ENCODE assay signal across 8 cellular contexts in the genomic region with DNA sequence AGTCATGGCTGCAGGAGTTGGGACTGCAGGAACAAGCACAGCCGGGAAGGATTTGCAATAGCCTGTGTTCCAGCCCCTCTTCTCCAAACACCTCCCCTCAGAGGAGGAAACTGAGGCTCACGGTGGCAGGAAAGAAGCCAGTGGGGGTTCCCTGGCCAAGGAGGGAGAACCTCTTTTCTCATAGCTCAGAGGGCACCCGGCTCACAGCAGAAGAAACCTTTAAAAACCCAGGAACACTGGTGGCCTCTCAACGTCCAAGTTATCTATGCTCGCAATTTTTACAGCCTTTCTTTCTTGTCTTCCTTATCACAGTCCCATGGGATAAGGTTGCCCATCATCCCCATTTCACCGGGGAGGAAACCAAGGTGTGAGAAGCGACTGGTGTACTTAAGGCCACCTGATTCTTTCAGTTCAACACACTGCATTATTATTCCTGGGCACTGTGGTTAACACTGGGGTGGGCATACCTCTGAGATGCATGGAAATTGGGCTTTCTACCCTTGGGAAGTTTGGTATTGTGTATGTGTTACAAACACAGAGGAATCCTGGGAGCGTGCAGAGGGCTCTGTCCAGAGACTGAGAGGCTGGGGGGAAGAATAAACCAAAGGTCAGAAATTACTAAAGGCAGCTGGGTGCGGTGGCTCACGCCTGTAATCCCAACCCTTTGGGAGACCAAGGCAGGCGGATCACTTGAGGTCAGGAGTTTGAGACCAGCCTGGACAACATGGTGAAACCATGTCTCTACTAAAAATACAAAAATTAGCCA. TPM values are rescaled to one million over a fixed set of nuclear protein-coding genes. Genes with fewer than 3 reads are reported as not detected.
DNase-seq lines count a peak whose midpoint lies in the region; ATAC-seq and TF ChIP-seq lines count a peak whose summit lies in the region.

No MANE protein-coding gene starts in this region.

- H3K9me3 ChIP-seq in T-helper 17 cell (ENCODE audit: control insufficient read depth, low read length, poor library complexity, severe bottlenecking) (no peaks in the 10 kb centered on the region), psoas muscle (no peaks in the 10 kb centered on the region)

- intact Hi-C loops in psoas muscle (cut with DNase I): loop anchor here (1.0 kb wide), 1 partner anchor 18 kb away; no protein-coding TSS in a partner anchor

- H3K27ac ChIP-seq in psoas muscle: peak overlapping the region; percentile 83

- no peak for DNase-seq in GM06990 (ENCODE audit: extremely low read depth, insufficient read length)
- DNase-seq in T-helper 17 cell: no peak
- DNase-seq in foreskin fibroblast: no peak
- no peak for DNase-seq in psoas muscle
- no peak for DNase-seq in UCSD-AML1 (lab: John Stamatoyannopoulos, UW; ENCODE audit: unreplicated experiment)
- no peak for DNase-seq in NCI-H345 treated with DMSO at 0.1 percent for 48 hours (lab: John Stamatoyannopoulos, UW; ENCODE audit: unreplicated experiment)
- DNase-seq in NCI-H82 (lab: John Stamatoyannopoulos, UW): no peak

- no peak overlapping the region for H3K27ac Mint-ChIP-seq in T-helper 17 cell

- H3K4me1 Mint-ChIP-seq in T-helper 17 cell: peaks cover 7% of the 10 kb centered on the region

- H3K36me3 Mint-ChIP-seq in T-helper 17 cell (ENCODE audit: low read depth): no peaks in the 10 kb centered on the region

- no peaks in the 10 kb centered on the region for H3K4me1 ChIP-seq in psoas muscle

- ATAC-seq in T-helper 17 cell (no peak), psoas muscle (no peak), GM19463 (IDR thresholded peaks at IDR 0.05; ENCODE audit: unreplicated experiment) (no peak)

- H3K36me3 ChIP-seq in GM06990 (ENCODE audit: control insufficient read depth, insufficient read depth, low read length) (no peaks in the 10 kb centered on the region), psoas muscle (ENCODE audit: insufficient read depth in 1 of 2, low read depth in 1 of 2) (peaks cover 0 to 15% of the 10 kb centered on the region in 2 donors)

- H3K27me3 Mint-ChIP-seq in T-helper 17 cell: peaks cover 6% of the 10 kb centered on the region

- H3K4me3 Mint-ChIP-seq in T-helper 17 cell: peak overlapping the region; percentile 85

- H3K27me3 ChIP-seq in GM06990 (replicated peaks; ENCODE audit: control insufficient read depth, insufficient read depth, low read length): no peaks in the 10 kb centered on the region
- H3K27me3 ChIP-seq in psoas muscle (ENCODE audit: insufficient read depth in 3 of 3, low read length in 2 of 3): no peaks in the 10 kb centered on the region

- H3K4me3 ChIP-seq in GM06990 (replicated peaks; ENCODE audit: low read depth, low read length) (peak overlapping the region; percentile 65), foreskin fibroblast (ENCODE audit: low read depth in 1 of 2, low read length in 2 of 2) (peak overlapping the region; percentile 72 to 99), psoas muscle (peak overlapping the region; percentile 98)

- TF ChIP-seq CTCF in GM06990 (IDR thresholded peaks at IDR 0.05; ENCODE audit: insufficient read depth, low read length, poor library complexity, severe bottlenecking) (no peak), foreskin fibroblast (IDR thresholded peaks at IDR 0.05; ENCODE audit: low read depth, low read length) (no peak), psoas muscle (IDR thresholded peaks at IDR 0.05) (no peak)

- 34 to 41% (median 35%) methylated on average over 11 of the region's 11 CpGs for WGBS in psoas muscle, 3 donors

RNA-seq across cellular contexts. Expression of a gene that starts 0.8 kb away (rescaled TPM):
- total RNA-seq in T-helper 17 cell (1 to 10 TPM; 1.4 to 1.5 TPM), psoas muscle (10 to 100 TPM in 3 of 4 donors, 1 to 10 TPM in 1; 5.3 to 15.9 (median 13.1) TPM)
- polyA plus RNA-seq in psoas muscle: 1 to 10 TPM; 1.5 to 7.8 (median 4.4) TPM

RNA-seq across cellular contexts. Expression of a gene that starts 25.7 kb away (rescaled TPM):
- 10 to 100 TPM; 57.8 to 64.5 TPM for total RNA-seq in T-helper 17 cell
- total RNA-seq in psoas muscle: 10 to 100 TPM; 26.8 to 49.1 (median 36.5) TPM
- polyA plus RNA-seq in psoas muscle: 10 to 100 TPM; 29.1 to 42.2 (median 33.2) TPM

RNA-seq across cellular contexts. Expression of a gene that starts 25.9 kb away (rescaled TPM):
- total RNA-seq in T-helper 17 cell (1 to 10 TPM; 1.1 to 2.0 TPM), psoas muscle (1 to 10 TPM in 1 of 4 donors, under 1 TPM in 3; 0.52 to 2.4 (median 0.78) TPM)
- 1 to 10 TPM in 1 of 3 donors, under 1 TPM in 2; 0.48 to 3.0 (median 0.63) TPM for polyA plus RNA-seq in psoas muscle

RNA-seq across cellular contexts. Expression of a gene that starts 39.6 kb away (rescaled TPM):
- total RNA-seq in T-helper 17 cell (10 to 100 TPM; 31.6 to 38.1 TPM), psoas muscle (10 to 100 TPM; 10.1 to 13.5 (median 12.9) TPM)
- polyA plus RNA-seq in psoas muscle: 10 to 100 TPM; 13.2 to 21.3 (median 13.8) TPM
